8 cellular contexts compared by ENCODE assay signal in the genomic region with DNA sequence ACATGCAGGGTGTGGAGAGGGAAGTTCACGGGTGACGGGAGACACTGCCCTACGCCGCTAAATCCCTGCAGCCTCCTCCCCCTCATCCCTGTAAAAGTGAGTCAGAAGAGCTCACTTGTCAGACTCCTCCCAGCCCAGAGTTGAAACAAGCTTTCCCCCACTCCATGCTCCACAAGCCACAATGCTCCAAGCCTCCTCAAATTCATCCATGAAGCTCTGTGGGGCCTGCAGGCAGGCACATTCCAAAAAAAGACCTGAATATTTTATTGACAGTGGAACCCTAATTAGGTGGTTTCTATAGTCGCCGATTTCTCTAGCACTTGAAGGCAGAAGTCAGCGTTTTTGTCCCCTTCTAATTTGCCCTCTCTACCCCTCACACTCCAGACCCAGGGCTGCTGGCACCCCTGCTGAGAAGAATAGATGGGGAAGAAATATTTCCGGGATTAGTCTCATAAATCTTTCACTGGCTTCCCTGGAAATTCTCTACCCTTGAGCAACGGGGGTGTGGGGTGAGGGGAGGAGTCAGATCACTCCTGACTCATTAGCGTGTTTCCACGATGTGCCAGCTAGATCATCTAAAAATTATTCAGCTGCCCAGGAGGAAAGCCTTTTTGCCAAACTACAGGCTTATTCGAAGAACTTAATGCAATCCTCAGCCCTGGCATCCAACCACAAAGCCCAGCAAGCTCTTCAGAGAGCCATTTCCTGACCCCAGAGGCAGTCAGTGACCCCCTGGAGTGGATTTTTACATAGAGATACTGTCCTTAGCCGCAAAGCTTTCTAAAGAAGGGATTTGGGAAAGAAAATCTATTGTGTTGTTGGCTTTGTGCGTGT.
DNase-seq lines count a peak whose midpoint lies in the region; ATAC-seq, FAIRE-seq and TF ChIP-seq lines count a peak whose summit lies in the region.

No MANE protein-coding gene starts in this region.

- ATAC-seq in left lobe of liver (no peak), GM18520 (IDR thresholded peaks at IDR 0.05; ENCODE audit: unreplicated experiment) (no peak)

- peak; percentile 80 for DNase-seq in ELF-1 (ENCODE audit: low read depth, low spot score)
- DNase-seq in NCI-H446 (lab: John Stamatoyannopoulos, UW) = peak; percentile 23 to 51
- peak; percentile 16 to 82 for DNase-seq in dermis microvascular lymphatic vessel endothelial cell (ENCODE audit: low read depth in 2 of 2)
- DNase-seq in non-pigmented ciliary epithelial cell (ENCODE audit: low read depth) = peak; percentile 72
- no peak for DNase-seq in left lobe of liver (ENCODE audit: low spot score)
- no peak for DNase-seq in NK-92 treated with Interleukin-12 subunit alpha and Interleukin-12 subunit beta, amount 100 ng/mL, for 24 hours (lab: John Stamatoyannopoulos, UW)
- DNase-seq in D721Med (ENCODE audit: insufficient read length, low spot score) = no peak

- no peak for FAIRE-seq in D721Med (lab: Jason Lieb, UNC)

- TF ChIP-seq CTCF in D721Med (IDR thresholded peaks at IDR 0.05; ENCODE audit: insufficient read depth, missing control alignments) = no peak

Comparison
In these comparisons a context has a peak if more than half of its experiments do, and no peak if none do; other contexts are left out.
1. DNase-seq: peak in ELF-1 (single experiment), NCI-H446 (2 of 2), dermis microvascular lymphatic vessel endothelial cell (2 of 2) and non-pigmented ciliary epithelial cell (single experiment); none in left lobe of liver (single experiment), NK-92 treated with Interleukin-12 subunit alpha and Interleukin-12 subunit beta, amount 100 ng/mL, for 24 hours (single experiment) and D721Med (single experiment).